29 cellular contexts compared by ENCODE assay signal in genomic region chr12:4191642-4192041, GRCh38.
DNase-seq lines count a peak whose midpoint lies in the region; ATAC-seq, FAIRE-seq and TF ChIP-seq lines count a peak whose summit lies in the region.
"Had no signal": no experiment of that assay in that cellular context is flagged by ENCODE, and none has a peak within 500 bp of the region (broad histone marks: within the 10 kb centered on the region; RNA-seq: fewer than 3 reads in every experiment).

No MANE protein-coding gene starts in this region.

- no peak overlapping the region for H4K8ac ChIP-seq in H1 (ENCODE audit: extremely low read depth, insufficient read depth, low read length)

- no peak for TF ChIP-seq RAD21 in H1 (IDR thresholded peaks at IDR 0.05 in 1 of 2, conservative IDR thresholded peaks at IDR 0.05 in 1 of 2; ENCODE audit: low read depth in 2 of 2, low read length in 2 of 2)

- in situ Hi-C loops in GM13977 (cut with MboI; ENCODE audit: low pct_unique_long_range_greater_than_20kb, low sequenced_read_pairs, unreplicated experiment) = no loop called here

- H3K4me3 ChIP-seq in H1 (ENCODE audit: extremely low read depth in 1 of 4, insufficient read depth in 2 of 4, low read depth in 3 of 4, low read length in 4 of 4) = no peak overlapping the region
- H3K4me3 ChIP-seq in naive thymus-derived CD4-positive, alpha-beta T cell (ENCODE audit: low read length) = no peak overlapping the region
- H3K4me3 ChIP-seq: left ventricle myocardium inferior, mucosa of descending colon, neural progenitor cell, Peyer's patch, SJCRH30 had no signal

- no peak overlapping the region for H3K56ac ChIP-seq in H1 (replicated peaks; ENCODE audit: insufficient read length, low read depth, low read length)

- no peaks in the 10 kb centered on the region; a peak in 1 of 4 replicates for H3K79me2 ChIP-seq in H1 (ENCODE audit: control insufficient read depth in 1 of 2, insufficient read depth in 2 of 2, low read length in 2 of 2)

- H3K4me2 ChIP-seq in H1 (ENCODE audit: insufficient read depth in 1 of 2, low read depth in 2 of 2, low read length in 2 of 2) = no peak overlapping the region
- H3K4me2 ChIP-seq: neural progenitor cell had no signal

- no peaks in the 10 kb centered on the region for H4K20me1 ChIP-seq in H1 (replicated peaks in 1 of 2; ENCODE audit: control insufficient read depth in 1 of 2, insufficient read depth in 2 of 2, low read length in 2 of 2)

- H2BK15ac ChIP-seq in H1 (ENCODE audit: low read length) = 0 out of 2 replicates have a peak overlapping the region, but pooled peaks have one; percentile 23

- DNase-seq in GM13977 (ENCODE audit: low spot score) (peak; percentile 42), H1 (ENCODE audit: low read depth in 1 of 2, low spot score in 2 of 2) (no peak)
- peak; percentile 38 for DNase-seq in stimulated activated naive B cell treated with anti-CD40 and anti-IgM and Interleukin-4, amounts not matched to agents 10 μg/mL and 1 μg/mL and 100 μg/mL, for 72 hours
- no peak for DNase-seq in naive thymus-derived CD4-positive, alpha-beta T cell
- DNase-seq: activated CD4-positive, alpha-beta T cell treated with anti-CD3 and anti-CD28 coated beads for 4 hours; activated naive CD4-positive, alpha-beta T cell treated with Interleukin-2 at 50 U/mL for 16 hours; activated T-cell treated with anti-CD3 and anti-CD28 coated beads, Interleukin-2, amount 50 U/mL, for 48 hours; AML-193; CD8-positive, alpha-beta memory T cell; DMS153; left ventricle myocardium inferior; mucosa of descending colon; NCI-H1417 treated with DMSO at 0.1 percent for 48 hours; NCI-H510A; Peyer's patch; SJCRH30; small intestine; stimulated activated CD4-positive, alpha-beta T cell treated with anti-CD3 and anti-CD28 coated beads, Interleukin-2, amount 100 ng/mL, for 24 hours; T-helper 1 cell had no signal

- no peaks in the 10 kb centered on the region for H3K9me3 Mint-ChIP-seq in stimulated activated naive B cell treated with anti-CD40 and anti-IgM and Interleukin-4, amounts not matched to agents 10 μg/mL and 1 μg/mL and 100 μg/mL, for 72 hours
- H3K9me3 Mint-ChIP-seq in naive thymus-derived CD4-positive, alpha-beta T cell = peaks cover 0 to 2% (median 0%) of the 10 kb centered on the region in 11 donors
- H3K9me3 Mint-ChIP-seq: CD8-positive, alpha-beta memory T cell; central memory CD8-positive, alpha-beta T cell; IgD-negative memory B cell; neural progenitor cell; stimulated activated effector memory CD8-positive, alpha-beta T cell treated with anti-CD3 and anti-CD28 coated beads, Interleukin-12 subunit alpha, Interleukin-12 subunit beta, amount 100 ng/mL, for 72 hours had no signal

- peaks cover 16% of the 10 kb centered on the region in 2 donors for H3K4me1 Mint-ChIP-seq in stimulated activated naive B cell treated with anti-CD40 and anti-IgM and Interleukin-4, amounts not matched to agents 10 μg/mL and 1 μg/mL and 100 μg/mL, for 72 hours
- H3K4me1 Mint-ChIP-seq in naive thymus-derived CD4-positive, alpha-beta T cell = no peaks in the 10 kb centered on the region
- H3K4me1 Mint-ChIP-seq: CD8-positive, alpha-beta memory T cell; central memory CD8-positive, alpha-beta T cell; stimulated activated effector memory CD8-positive, alpha-beta T cell treated with anti-CD3 and anti-CD28 coated beads, Interleukin-12 subunit alpha, Interleukin-12 subunit beta, amount 100 ng/mL, for 72 hours had no signal

- ATAC-seq in GM21825 (IDR thresholded peaks at IDR 0.05; ENCODE audit: unreplicated experiment) = peak; percentile 54
- ATAC-seq in stimulated activated naive B cell treated with anti-CD40 and anti-IgM and Interleukin-4, amounts not matched to agents 10 μg/mL and 1 μg/mL and 100 μg/mL, for 72 hours (replicated peaks) = peak; percentile 98 to 100
- ATAC-seq in HG03432 (IDR thresholded peaks at IDR 0.05; ENCODE audit: unreplicated experiment) = no peak
- no peak for ATAC-seq in naive thymus-derived CD4-positive, alpha-beta T cell
- no peak for ATAC-seq in HG03135 (IDR thresholded peaks at IDR 0.05; ENCODE audit: unreplicated experiment)
- ATAC-seq: mucosa of descending colon; stimulated activated effector memory CD8-positive, alpha-beta T cell treated with anti-CD3 and anti-CD28 coated beads, Interleukin-12 subunit alpha, Interleukin-12 subunit beta, amount 100 ng/mL, for 72 hours had no signal

- H4K5ac ChIP-seq in H1 (ENCODE audit: insufficient read length, low read depth, low read length) = no peak overlapping the region

- no peaks in the 10 kb centered on the region for H3K23me2 ChIP-seq in H1 (ENCODE audit: low read depth, low read length)

- H3K4me3 Mint-ChIP-seq in stimulated activated naive B cell treated with anti-CD40 and anti-IgM and Interleukin-4, amounts not matched to agents 10 μg/mL and 1 μg/mL and 100 μg/mL, for 72 hours = no peak overlapping the region
- no peak overlapping the region for H3K4me3 Mint-ChIP-seq in naive thymus-derived CD4-positive, alpha-beta T cell
- H3K4me3 Mint-ChIP-seq: CD8-positive, alpha-beta memory T cell; central memory CD8-positive, alpha-beta T cell; IgD-negative memory B cell; neural progenitor cell; stimulated activated effector memory CD8-positive, alpha-beta T cell treated with anti-CD3 and anti-CD28 coated beads, Interleukin-12 subunit alpha, Interleukin-12 subunit beta, amount 100 ng/mL, for 72 hours had no signal

- H3K36me3 Mint-ChIP-seq in stimulated activated naive B cell treated with anti-CD40 and anti-IgM and Interleukin-4, amounts not matched to agents 10 μg/mL and 1 μg/mL and 100 μg/mL, for 72 hours = no peaks in the 10 kb centered on the region
- no peaks in the 10 kb centered on the region for H3K36me3 Mint-ChIP-seq in naive thymus-derived CD4-positive, alpha-beta T cell
- H3K36me3 Mint-ChIP-seq: CD8-positive, alpha-beta memory T cell; IgD-negative memory B cell; neural progenitor cell; stimulated activated effector memory CD8-positive, alpha-beta T cell treated with anti-CD3 and anti-CD28 coated beads, Interleukin-12 subunit alpha, Interleukin-12 subunit beta, amount 100 ng/mL, for 72 hours had no signal

- no peak overlapping the region for H2BK12ac ChIP-seq in H1 (ENCODE audit: low read depth, low read length)

- H3K23ac ChIP-seq in H1 (ENCODE audit: insufficient read length) = no peak overlapping the region

- no peaks in the 10 kb centered on the region for H3K36me3 ChIP-seq in H1 (ENCODE audit: control insufficient read depth in 2 of 4, insufficient read depth in 4 of 4, low read length in 3 of 4)
- no peaks in the 10 kb centered on the region for H3K36me3 ChIP-seq in naive thymus-derived CD4-positive, alpha-beta T cell (ENCODE audit: control insufficient read depth in 2 of 3, insufficient read depth in 3 of 3, low read length in 3 of 3)
- H3K36me3 ChIP-seq: left ventricle myocardium inferior, neural progenitor cell, Peyer's patch, SJCRH30 had no signal

- no peak for TF ChIP-seq POLR2A in H1 (IDR thresholded peaks at IDR 0.05; ENCODE audit: control extremely low read depth in 1 of 2, low read depth in 2 of 2, low read length in 2 of 2)

- no peak overlapping the region for H3K27ac Mint-ChIP-seq in stimulated activated naive B cell treated with anti-CD40 and anti-IgM and Interleukin-4, amounts not matched to agents 10 μg/mL and 1 μg/mL and 100 μg/mL, for 72 hours
- no peak overlapping the region for H3K27ac Mint-ChIP-seq in naive thymus-derived CD4-positive, alpha-beta T cell
- H3K27ac Mint-ChIP-seq: CD8-positive, alpha-beta memory T cell; neural progenitor cell; stimulated activated effector memory CD8-positive, alpha-beta T cell treated with anti-CD3 and anti-CD28 coated beads, Interleukin-12 subunit alpha, Interleukin-12 subunit beta, amount 100 ng/mL, for 72 hours had no signal

- H3K4ac ChIP-seq in H1 (replicated peaks; ENCODE audit: insufficient read length, low read depth, low read length) = no peak overlapping the region

- POLR2A ChIA-PET in H1 (lab: Charles Lee; ENCODE audit: partially characterized antibody) = interaction anchor here (0.9 to 2.9 kb wide), 3 partner anchors 13 to 56 kb away, joined by 3 to 8 read pairs (median 3); no protein-coding TSS in a partner anchor
- POLR2A ChIA-PET in naive thymus-derived CD4-positive, alpha-beta T cell (lab: Charles Lee) = no interaction called here

- no peak overlapping the region for H2AK5ac ChIP-seq in H1 (ENCODE audit: low read depth, low read length)

- no peak overlapping the region for H2AFZ ChIP-seq in H1 (ENCODE audit: low read length)
- H2AFZ ChIP-seq: neural progenitor cell had no signal

- H4K91ac ChIP-seq in H1 (replicated peaks; ENCODE audit: insufficient read length, low read length) = no peak overlapping the region

- TF ChIP-seq CTCF in GM13977 (IDR thresholded peaks at IDR 0.05; ENCODE audit: extremely low read depth, insufficient read depth, missing control alignments) (no peak), H1 (IDR thresholded peaks at IDR 0.05; ENCODE audit: control extremely low read depth in 1 of 3, insufficient read depth in 1 of 3, low read depth in 1 of 3, low read length in 3 of 3) (no peak)

- intact Hi-C loops in naive thymus-derived CD4-positive, alpha-beta T cell (cut with micrococcal nuclease) = no loop called here

- no peaks in the 10 kb centered on the region for H3K27me3 Mint-ChIP-seq in stimulated activated naive B cell treated with anti-CD40 and anti-IgM and Interleukin-4, amounts not matched to agents 10 μg/mL and 1 μg/mL and 100 μg/mL, for 72 hours
- no peaks in the 10 kb centered on the region for H3K27me3 Mint-ChIP-seq in naive thymus-derived CD4-positive, alpha-beta T cell
- H3K27me3 Mint-ChIP-seq: central memory CD8-positive, alpha-beta T cell had no signal

- no peak overlapping the region for H2BK120ac ChIP-seq in H1 (replicated peaks; ENCODE audit: low read depth, low read length)

- WGBS in H1 (ENCODE audit: extremely low coverage in 1 of 2, insufficient coverage in 1 of 2, insufficient read length in 1 of 2, insufficient replicate concordance in 2 of 2, low coverage in 1 of 2, low lambda C conversion rate in 2 of 2, missing lambda C conversion rate in 1 of 2), 2 experiments = 93% methylated on average over 2 of the region's 2 CpGs; no CpG with 5 or more reads in 1 of the 2 experiments

- H3K4me1 ChIP-seq in H1 (replicated peaks in 1 of 4; ENCODE audit: control insufficient read depth in 3 of 4, insufficient read depth in 4 of 4, low read length in 3 of 4) = peaks cover 0 to 10% (median 3%) of the 10 kb centered on the region in 4 experiments; a peak in 5 of 7 replicates
- H3K4me1 ChIP-seq in naive thymus-derived CD4-positive, alpha-beta T cell (ENCODE audit: control insufficient read depth in 2 of 2, insufficient read depth in 2 of 2, low read length in 2 of 2) = no peaks in the 10 kb centered on the region
- H3K4me1 ChIP-seq: left ventricle myocardium inferior, Peyer's patch, SJCRH30 had no signal

- no peak overlapping the region for H3K27ac ChIP-seq in H1 (ENCODE audit: low read depth, low read length)
- H3K27ac ChIP-seq in naive thymus-derived CD4-positive, alpha-beta T cell (ENCODE audit: low read depth, low read length) = no peak overlapping the region
- H3K27ac ChIP-seq: left ventricle myocardium inferior, neural progenitor cell, Peyer's patch, SJCRH30 had no signal

- H3K9ac ChIP-seq in H1 (replicated peaks in 1 of 4; ENCODE audit: extremely low read depth in 1 of 4, low read depth in 3 of 4, low read length in 3 of 4) = no peak overlapping the region
- H3K9ac ChIP-seq: neural progenitor cell had no signal

- CTCF ChIA-PET in H1 (lab: Charles Lee; ENCODE audit: partially characterized antibody) = interaction anchor here (0.6 to 1.5 kb wide), 6 partner anchors 10 to 92 kb away, joined by 3 to 5 read pairs (median 4); no protein-coding TSS in a partner anchor
- CTCF ChIA-PET in naive thymus-derived CD4-positive, alpha-beta T cell (lab: Charles Lee) = interaction anchor here (0.6 to 1.0 kb wide), 2 partner anchors 26 to 84 kb away, joined by 3 read pairs; no protein-coding TSS in a partner anchor

- no peaks in the 10 kb centered on the region for H3K79me1 ChIP-seq in H1 (ENCODE audit: low read depth, low read length)

- H3K27me3 ChIP-seq in H1 (replicated peaks in 1 of 4; ENCODE audit: control insufficient read depth in 3 of 4, extremely low read depth in 1 of 4, insufficient read depth in 3 of 4, low read length in 3 of 4) = no peaks in the 10 kb centered on the region
- H3K27me3 ChIP-seq in naive thymus-derived CD4-positive, alpha-beta T cell (ENCODE audit: control insufficient read depth in 2 of 2, insufficient read depth in 2 of 2, low read length in 2 of 2) = no peaks in the 10 kb centered on the region
- H3K27me3 ChIP-seq: neural progenitor cell, Peyer's patch, SJCRH30 had no signal

- H2BK5ac ChIP-seq in H1 (ENCODE audit: low read depth, low read length) = no peak overlapping the region

- FAIRE-seq in H1 (lab: Jason Lieb, UNC) = no peak
- FAIRE-seq: astrocyte, endothelial cell of umbilical vein, G401.6, small intestine had no signal

- TF ChIP-seq EP300 in H1 (IDR thresholded peaks at IDR 0.05; ENCODE audit: borderline replicate concordance in 1 of 2, low read depth in 2 of 2, low read length in 2 of 2) = no peak

- H2BK20ac ChIP-seq in H1 (ENCODE audit: low read length) = no peak overlapping the region

- no peak overlapping the region for H3K18ac ChIP-seq in H1 (ENCODE audit: extremely low read depth, low read length)

- no peak overlapping the region for H3K14ac ChIP-seq in H1 (ENCODE audit: insufficient read length)

- H3K9me3 ChIP-seq in H1 (ENCODE audit: insufficient read depth in 2 of 2, low read depth in 1 of 2, low read length in 1 of 2) = no peaks in the 10 kb centered on the region
- H3K9me3 ChIP-seq in naive thymus-derived CD4-positive, alpha-beta T cell (ENCODE audit: control insufficient read depth in 2 of 3, low read length in 3 of 3) = no peaks in the 10 kb centered on the region
- H3K9me3 ChIP-seq: left ventricle myocardium inferior, mucosa of descending colon, Peyer's patch, SJCRH30 had no signal

Comparison
In these comparisons a context has a peak if more than half of its experiments do, and no peak if none do; other contexts are left out.
1. DNase-seq: peak in GM13977 (single experiment) and stimulated activated naive B cell treated with anti-CD40 and anti-IgM and Interleukin-4, amounts not matched to agents 10 μg/mL and 1 μg/mL and 100 μg/mL, for 72 hours (single experiment); none in H1 (0 of 2) and naive thymus-derived CD4-positive, alpha-beta T cell (0 of 9).
2. ATAC-seq: peak in GM21825 (single experiment) and stimulated activated naive B cell treated with anti-CD40 and anti-IgM and Interleukin-4, amounts not matched to agents 10 μg/mL and 1 μg/mL and 100 μg/mL, for 72 hours (2 of 2); none in HG03432 (single experiment), naive thymus-derived CD4-positive, alpha-beta T cell (single experiment) and HG03135 (single experiment).